Comparison of ENCODE assay signal across 25 cellular contexts in the genomic region with DNA sequence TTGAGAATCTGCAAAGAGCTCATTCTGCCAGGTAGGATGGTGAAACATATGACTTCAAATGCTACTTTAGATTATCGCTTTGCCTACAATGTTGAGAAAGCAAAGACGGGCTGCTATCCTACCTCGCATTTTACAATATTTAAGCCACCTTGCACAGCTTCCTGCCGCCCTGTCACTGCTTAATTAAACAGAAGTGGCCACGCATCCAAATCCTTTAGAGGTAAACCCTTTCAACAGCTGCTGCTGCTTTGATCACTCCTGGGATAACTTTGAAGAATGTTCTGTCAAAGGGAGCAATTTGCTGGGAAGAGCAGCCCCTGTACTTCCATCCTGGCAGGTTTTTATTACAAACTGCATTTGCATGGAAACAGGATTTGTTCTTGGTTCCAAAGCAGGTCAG. TPM values are rescaled to one million over a fixed set of nuclear protein-coding genes. Genes with fewer than 3 reads are reported as not detected.
"Had no signal": no experiment of that assay in that cellular context is flagged by ENCODE, and none has a peak within 500 bp of the region (broad histone marks: within the 10 kb centered on the region; RNA-seq: fewer than 3 reads in every experiment).

No MANE protein-coding gene starts in this region.

- H3K4me1 ChIP-seq: colonic mucosa, gastroesophageal sphincter, left ventricle myocardium inferior, lower lobe of right lung, psoas muscle, testis, tibial nerve, upper lobe of right lung had no signal

- DNase-seq: colonic mucosa; dermis blood vessel endothelial cell; esophagus squamous epithelium; foreskin fibroblast; glutamatergic neuron; immature natural killer cell; left ventricle myocardium inferior; lower lobe of right lung; midbrain; psoas muscle; retina; spleen; stimulated activated CD4-positive, alpha-beta T cell treated with anti-CD3 and anti-CD28 coated beads, Interleukin-15, amount 100 ng/mL, for 24 hours; stimulated activated CD4-positive, alpha-beta T cell treated with anti-CD3 and anti-CD28 coated beads, Interleukin-1b, Interleukin-23, amount 100 ng/mL, for 48 hours; stimulated activated CD4-positive, alpha-beta T cell treated with anti-CD3 and anti-CD28 coated beads, Interleukin-4, amount 100 ng/mL, for 24 hours; stimulated activated naive CD8-positive, alpha-beta T cell treated with anti-CD3 and anti-CD28 coated beads, Interleukin-15, amount 100 ng/mL, for 72 hours; testis; upper lobe of right lung had no signal

- H3K27me3 ChIP-seq: colonic mucosa, testis, tibial nerve, upper lobe of right lung had no signal

- ATAC-seq: gastroesophageal sphincter; lower lobe of right lung; natural killer cell treated with Interleukin-12 subunit alpha and Interleukin-12 subunit beta and Interleukin-15 and Interleukin-18, amount 100 ng/mL, for 72 hours; psoas muscle; sciatic nerve; stimulated activated memory B cell treated with anti-CD40 and anti-IgM and Interleukin-4, amounts not matched to agents 10 μg/mL and 1 μg/mL and 100 μg/mL, for 72 hours; stimulated activated naive CD8-positive, alpha-beta T cell treated with anti-CD3 and anti-CD28 coated beads, Interleukin-15, amount 100 ng/mL, for 72 hours; upper lobe of right lung had no signal

- H3K9me3 ChIP-seq: colonic mucosa, esophagus squamous epithelium, gastroesophageal sphincter, psoas muscle, testis, upper lobe of right lung had no signal

- H3K4me3 ChIP-seq: colonic mucosa, esophagus squamous epithelium, gastroesophageal sphincter, left ventricle myocardium inferior, lower lobe of right lung, psoas muscle, spleen, testis, tibial nerve, upper lobe of right lung had no signal

- H3K36me3 ChIP-seq: colonic mucosa, esophagus squamous epithelium, gastroesophageal sphincter, left ventricle myocardium inferior, lower lobe of right lung, spleen, tibial nerve, upper lobe of right lung had no signal

- H3K27ac ChIP-seq: colonic mucosa, esophagus squamous epithelium, gastroesophageal sphincter, left ventricle myocardium inferior, lower lobe of right lung, psoas muscle, testis, tibial nerve, upper lobe of right lung had no signal

RNA-seq across cellular contexts. Expression of a gene that starts 24.3 kb away (rescaled TPM):
- total RNA-seq: dermis blood vessel endothelial cell; epithelial cell of proximal tubule; natural killer cell treated with Interleukin-12 subunit alpha and Interleukin-12 subunit beta and Interleukin-15 and Interleukin-18, amount 100 ng/mL, for 72 hours had no signal
- polyA plus RNA-seq: immature natural killer cell, keratinocyte had no signal
